Comparison of ENCODE assay signal across 1 cellular context in the genomic region with DNA sequence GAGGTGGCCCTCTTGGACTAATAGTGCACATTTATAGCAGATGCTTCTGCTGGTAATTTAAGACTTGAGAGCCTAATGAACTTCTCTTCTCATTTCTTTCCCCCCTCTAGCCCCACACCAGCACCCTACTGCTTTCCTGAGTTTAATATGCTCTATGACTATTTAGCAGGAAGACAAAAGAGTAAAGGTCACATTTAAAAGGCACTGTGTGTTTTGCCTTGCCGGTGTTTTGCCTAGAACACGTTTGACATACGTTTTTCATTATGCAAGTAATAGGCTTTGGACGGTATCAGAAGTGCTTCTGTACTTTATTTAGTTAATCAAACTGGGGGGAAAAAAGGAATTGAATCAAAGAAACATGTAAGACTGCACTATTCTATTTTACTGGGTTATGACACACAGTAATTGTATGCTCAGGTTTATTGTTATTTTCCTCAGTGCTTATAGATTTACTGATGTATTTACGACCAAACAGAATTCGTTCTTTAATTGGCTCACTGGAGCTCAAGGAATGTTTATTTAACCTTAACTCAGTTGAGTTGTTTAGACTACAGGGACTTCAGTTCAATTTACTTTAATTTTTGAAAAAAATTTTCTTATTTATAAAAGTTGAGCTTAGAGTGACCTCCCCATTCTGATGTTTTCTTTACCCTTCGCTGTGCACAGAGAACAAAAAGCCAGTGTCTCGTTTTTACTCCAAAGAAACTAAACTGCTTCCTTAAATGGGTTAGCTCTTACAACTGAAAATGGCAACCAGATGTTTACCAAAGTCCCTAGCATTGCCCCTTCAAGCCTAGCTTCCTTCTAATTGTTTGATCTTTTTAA.
TF ChIP-seq lines count a peak whose summit lies in the region.

No MANE protein-coding gene starts in this region.

TF ChIP-seq in HEK293, 187 proteins besides CTCF, POLR2A, EP300 and RAD21 (continued from another document and continues in another):
- TF ChIP-seq, protein P1, sequence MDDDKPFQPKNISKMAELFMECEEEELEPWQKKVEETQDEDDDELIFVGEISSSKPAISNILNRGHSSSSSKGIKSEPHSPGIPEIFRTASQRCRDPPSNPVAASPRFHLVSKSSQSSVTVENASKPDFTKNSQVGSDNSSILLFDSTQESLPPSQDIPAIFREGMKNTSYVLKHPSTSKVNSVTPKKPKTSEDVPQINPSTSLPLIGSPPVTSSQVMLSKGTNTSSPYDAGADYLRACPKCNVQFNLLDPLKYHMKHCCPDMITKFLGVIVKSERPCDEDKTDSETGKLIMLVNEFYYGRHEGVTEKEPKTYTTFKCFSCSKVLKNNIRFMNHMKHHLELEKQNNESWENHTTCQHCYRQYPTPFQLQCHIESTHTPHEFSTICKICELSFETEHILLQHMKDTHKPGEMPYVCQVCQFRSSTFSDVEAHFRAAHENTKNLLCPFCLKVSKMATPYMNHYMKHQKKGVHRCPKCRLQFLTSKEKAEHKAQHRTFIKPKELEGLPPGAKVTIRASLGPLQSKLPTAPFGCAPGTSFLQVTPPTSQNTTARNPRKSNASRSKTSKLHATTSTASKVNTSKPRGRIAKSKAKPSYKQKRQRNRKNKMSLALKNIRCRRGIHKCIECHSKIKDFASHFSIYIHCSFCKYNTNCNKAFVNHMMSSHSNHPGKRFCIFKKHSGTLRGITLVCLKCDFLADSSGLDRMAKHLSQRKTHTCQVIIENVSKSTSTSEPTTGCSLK (tag by site-specific recombination; IDR thresholded peaks at IDR 0.05) = no peak
- TF ChIP-seq ZNF239 (tag by site-specific recombination; IDR thresholded peaks at IDR 0.05) (no peak), ZNF580 (tag by site-specific recombination; IDR thresholded peaks at IDR 0.05) (peak; percentile 77; the same call in 1 of the 2 replicates), ZNF660 (tag by site-specific recombination; IDR thresholded peaks at IDR 0.05) (peak; percentile 87), MZF1 (tag by site-specific recombination; IDR thresholded peaks at IDR 0.05; ENCODE audit: borderline replicate concordance) (peak; percentile 11; the same call in 1 of the 2 replicates), ZNF513 (tag by site-specific recombination; IDR thresholded peaks at IDR 0.05) (0 out of 2 replicates have a peak, but pooled peaks have one; percentile 10), ZBTB17 (tag by site-specific recombination; IDR thresholded peaks at IDR 0.05) (peak; percentile 44), KLF1 (tag by site-specific recombination; IDR thresholded peaks at IDR 0.05) (no peak), ZNF704 (tag by site-specific recombination; IDR thresholded peaks at IDR 0.05) (no peak), ZNF18 (tag by site-specific recombination; IDR thresholded peaks at IDR 0.05) (peak; percentile 34; the same call in 1 of the 2 replicates), ZNF391 (tag by site-specific recombination; IDR thresholded peaks at IDR 0.05; ENCODE audit: borderline replicate concordance, low read depth) (peak; percentile 53; the same call in 1 of the 2 replicates), ZNF433 (tag by site-specific recombination; IDR thresholded peaks at IDR 0.05; ENCODE audit: low read depth) (no peak), ZNF174 (tag by site-specific recombination; IDR thresholded peaks at IDR 0.05) (no peak), ZNF24 (tag by site-specific recombination; IDR thresholded peaks at IDR 0.05) (0 out of 2 replicates have a peak, but pooled peaks have one; percentile 28), ZFP69B (tag by site-specific recombination; IDR thresholded peaks at IDR 0.05) (peak; percentile 79), ZNF670 (tag by site-specific recombination; IDR thresholded peaks at IDR 0.05; ENCODE audit: low read depth) (no peak), ZBTB20 (tag by site-specific recombination; IDR thresholded peaks at IDR 0.05) (no peak)
- TF ChIP-seq, protein P2, sequence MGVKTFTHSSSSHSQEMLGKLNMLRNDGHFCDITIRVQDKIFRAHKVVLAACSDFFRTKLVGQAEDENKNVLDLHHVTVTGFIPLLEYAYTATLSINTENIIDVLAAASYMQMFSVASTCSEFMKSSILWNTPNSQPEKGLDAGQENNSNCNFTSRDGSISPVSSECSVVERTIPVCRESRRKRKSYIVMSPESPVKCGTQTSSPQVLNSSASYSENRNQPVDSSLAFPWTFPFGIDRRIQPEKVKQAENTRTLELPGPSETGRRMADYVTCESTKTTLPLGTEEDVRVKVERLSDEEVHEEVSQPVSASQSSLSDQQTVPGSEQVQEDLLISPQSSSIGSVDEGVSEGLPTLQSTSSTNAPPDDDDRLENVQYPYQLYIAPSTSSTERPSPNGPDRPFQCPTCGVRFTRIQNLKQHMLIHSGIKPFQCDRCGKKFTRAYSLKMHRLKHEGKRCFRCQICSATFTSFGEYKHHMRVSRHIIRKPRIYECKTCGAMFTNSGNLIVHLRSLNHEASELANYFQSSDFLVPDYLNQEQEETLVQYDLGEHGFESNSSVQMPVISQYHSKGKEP (tag by site-specific recombination; IDR thresholded peaks at IDR 0.05) = peak; percentile 30; the same call in 1 of the 2 replicates
- TF ChIP-seq, protein P3, sequence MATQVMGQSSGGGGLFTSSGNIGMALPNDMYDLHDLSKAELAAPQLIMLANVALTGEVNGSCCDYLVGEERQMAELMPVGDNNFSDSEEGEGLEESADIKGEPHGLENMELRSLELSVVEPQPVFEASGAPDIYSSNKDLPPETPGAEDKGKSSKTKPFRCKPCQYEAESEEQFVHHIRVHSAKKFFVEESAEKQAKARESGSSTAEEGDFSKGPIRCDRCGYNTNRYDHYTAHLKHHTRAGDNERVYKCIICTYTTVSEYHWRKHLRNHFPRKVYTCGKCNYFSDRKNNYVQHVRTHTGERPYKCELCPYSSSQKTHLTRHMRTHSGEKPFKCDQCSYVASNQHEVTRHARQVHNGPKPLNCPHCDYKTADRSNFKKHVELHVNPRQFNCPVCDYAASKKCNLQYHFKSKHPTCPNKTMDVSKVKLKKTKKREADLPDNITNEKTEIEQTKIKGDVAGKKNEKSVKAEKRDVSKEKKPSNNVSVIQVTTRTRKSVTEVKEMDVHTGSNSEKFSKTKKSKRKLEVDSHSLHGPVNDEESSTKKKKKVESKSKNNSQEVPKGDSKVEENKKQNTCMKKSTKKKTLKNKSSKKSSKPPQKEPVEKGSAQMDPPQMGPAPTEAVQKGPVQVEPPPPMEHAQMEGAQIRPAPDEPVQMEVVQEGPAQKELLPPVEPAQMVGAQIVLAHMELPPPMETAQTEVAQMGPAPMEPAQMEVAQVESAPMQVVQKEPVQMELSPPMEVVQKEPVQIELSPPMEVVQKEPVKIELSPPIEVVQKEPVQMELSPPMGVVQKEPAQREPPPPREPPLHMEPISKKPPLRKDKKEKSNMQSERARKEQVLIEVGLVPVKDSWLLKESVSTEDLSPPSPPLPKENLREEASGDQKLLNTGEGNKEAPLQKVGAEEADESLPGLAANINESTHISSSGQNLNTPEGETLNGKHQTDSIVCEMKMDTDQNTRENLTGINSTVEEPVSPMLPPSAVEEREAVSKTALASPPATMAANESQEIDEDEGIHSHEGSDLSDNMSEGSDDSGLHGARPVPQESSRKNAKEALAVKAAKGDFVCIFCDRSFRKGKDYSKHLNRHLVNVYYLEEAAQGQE (tag by site-specific recombination; IDR thresholded peaks at IDR 0.05) = no peak
- TF ChIP-seq, protein P4, sequence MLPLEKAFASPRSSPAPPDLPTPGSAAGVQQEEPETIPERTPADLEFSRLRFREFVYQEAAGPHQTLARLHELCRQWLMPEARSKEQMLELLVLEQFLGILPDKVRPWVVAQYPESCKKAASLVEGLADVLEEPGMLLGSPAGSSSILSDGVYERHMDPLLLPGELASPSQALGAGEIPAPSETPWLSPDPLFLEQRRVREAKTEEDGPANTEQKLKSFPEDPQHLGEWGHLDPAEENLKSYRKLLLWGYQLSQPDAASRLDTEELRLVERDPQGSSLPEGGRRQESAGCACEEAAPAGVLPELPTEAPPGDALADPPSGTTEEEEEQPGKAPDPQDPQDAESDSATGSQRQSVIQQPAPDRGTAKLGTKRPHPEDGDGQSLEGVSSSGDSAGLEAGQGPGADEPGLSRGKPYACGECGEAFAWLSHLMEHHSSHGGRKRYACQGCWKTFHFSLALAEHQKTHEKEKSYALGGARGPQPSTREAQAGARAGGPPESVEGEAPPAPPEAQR (tag by site-specific recombination; IDR thresholded peaks at IDR 0.05) = no peak
- TF ChIP-seq, protein P5, sequence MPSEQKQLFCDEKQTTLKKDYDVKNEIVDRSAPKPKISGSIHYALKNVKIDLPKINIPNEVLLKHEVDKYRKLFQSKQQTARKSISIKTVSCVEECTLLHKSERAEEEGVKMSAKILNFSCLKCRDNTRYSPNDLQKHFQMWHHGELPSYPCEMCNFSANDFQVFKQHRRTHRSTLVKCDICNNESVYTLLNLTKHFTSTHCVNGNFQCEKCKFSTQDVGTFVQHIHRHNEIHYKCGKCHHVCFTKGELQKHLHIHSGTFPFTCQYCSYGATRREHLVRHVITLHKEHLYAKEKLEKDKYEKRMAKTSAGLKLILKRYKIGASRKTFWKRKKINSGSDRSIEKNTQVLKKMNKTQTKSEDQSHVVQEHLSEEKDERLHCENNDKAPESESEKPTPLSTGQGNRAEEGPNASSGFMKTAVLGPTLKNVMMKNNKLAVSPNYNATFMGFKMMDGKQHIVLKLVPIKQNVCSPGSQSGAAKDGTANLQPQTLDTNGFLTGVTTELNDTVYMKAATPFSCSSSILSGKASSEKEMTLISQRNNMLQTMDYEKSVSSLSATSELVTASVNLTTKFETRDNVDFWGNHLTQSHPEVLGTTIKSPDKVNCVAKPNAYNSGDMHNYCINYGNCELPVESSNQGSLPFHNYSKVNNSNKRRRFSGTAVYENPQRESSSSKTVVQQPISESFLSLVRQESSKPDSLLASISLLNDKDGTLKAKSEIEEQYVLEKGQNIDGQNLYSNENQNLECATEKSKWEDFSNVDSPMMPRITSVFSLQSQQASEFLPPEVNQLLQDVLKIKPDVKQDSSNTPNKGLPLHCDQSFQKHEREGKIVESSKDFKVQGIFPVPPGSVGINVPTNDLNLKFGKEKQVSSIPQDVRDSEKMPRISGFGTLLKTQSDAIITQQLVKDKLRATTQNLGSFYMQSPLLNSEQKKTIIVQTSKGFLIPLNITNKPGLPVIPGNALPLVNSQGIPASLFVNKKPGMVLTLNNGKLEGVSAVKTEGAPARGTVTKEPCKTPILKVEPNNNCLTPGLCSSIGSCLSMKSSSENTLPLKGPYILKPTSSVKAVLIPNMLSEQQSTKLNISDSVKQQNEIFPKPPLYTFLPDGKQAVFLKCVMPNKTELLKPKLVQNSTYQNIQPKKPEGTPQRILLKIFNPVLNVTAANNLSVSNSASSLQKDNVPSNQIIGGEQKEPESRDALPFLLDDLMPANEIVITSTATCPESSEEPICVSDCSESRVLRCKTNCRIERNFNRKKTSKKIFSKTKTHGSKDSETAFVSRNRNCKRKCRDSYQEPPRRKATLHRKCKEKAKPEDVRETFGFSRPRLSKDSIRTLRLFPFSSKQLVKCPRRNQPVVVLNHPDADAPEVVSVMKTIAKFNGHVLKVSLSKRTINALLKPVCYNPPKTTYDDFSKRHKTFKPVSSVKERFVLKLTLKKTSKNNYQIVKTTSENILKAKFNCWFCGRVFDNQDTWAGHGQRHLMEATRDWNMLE (tag by site-specific recombination; conservative IDR thresholded peaks at IDR 0.05; ENCODE audit: low read depth) = no peak
- TF ChIP-seq, protein P6, sequence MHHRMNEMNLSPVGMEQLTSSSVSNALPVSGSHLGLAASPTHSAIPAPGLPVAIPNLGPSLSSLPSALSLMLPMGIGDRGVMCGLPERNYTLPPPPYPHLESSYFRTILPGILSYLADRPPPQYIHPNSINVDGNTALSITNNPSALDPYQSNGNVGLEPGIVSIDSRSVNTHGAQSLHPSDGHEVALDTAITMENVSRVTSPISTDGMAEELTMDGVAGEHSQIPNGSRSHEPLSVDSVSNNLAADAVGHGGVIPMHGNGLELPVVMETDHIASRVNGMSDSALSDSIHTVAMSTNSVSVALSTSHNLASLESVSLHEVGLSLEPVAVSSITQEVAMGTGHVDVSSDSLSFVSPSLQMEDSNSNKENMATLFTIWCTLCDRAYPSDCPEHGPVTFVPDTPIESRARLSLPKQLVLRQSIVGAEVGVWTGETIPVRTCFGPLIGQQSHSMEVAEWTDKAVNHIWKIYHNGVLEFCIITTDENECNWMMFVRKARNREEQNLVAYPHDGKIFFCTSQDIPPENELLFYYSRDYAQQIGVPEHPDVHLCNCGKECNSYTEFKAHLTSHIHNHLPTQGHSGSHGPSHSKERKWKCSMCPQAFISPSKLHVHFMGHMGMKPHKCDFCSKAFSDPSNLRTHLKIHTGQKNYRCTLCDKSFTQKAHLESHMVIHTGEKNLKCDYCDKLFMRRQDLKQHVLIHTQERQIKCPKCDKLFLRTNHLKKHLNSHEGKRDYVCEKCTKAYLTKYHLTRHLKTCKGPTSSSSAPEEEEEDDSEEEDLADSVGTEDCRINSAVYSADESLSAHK (tag by site-specific recombination; IDR thresholded peaks at IDR 0.05) = peak; percentile 73
